Comparison of ENCODE assay signal across 1 cellular context in the genomic region with DNA sequence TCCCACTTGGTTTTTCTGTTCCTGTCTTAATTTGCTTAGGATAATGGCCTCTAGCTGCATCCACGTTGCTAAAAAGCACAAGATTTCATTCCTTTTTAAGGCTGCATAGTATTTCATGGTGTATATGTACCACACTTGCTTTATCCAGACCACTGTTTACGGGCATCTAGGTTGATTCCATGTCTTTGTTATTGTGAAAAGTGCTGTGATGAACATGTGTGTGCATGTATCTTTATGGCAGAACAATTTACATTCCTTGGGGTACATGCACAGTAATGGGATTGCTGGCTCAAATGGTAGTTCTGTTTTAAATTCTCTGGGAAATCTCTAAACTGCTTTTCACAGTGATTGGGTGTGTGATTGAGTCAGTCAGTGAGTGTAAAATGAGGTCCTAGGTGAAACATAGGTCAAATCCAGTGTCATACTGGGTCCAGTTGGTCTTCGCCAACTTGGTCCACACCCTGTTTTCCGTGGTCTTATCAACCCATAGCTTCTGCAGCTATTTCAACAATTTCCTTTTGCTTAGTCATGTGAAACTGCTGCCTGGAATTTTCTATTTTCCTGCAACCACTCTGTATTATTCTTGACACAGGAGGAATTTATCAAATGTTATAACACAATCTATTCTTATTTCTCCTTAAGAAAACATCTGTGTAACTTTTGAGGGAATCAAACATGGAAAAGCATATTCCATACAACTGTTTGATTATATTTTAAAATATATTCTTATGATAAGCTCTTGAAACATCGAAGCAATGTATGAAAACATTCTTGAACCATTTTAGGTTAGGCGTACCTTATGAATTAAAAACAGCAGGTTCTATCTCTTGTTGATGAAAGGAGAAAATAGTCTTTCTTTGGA.
A peak's percentile ranks its signal among the peaks of the same experiment; 100 is the strongest.
TF ChIP-seq lines count a peak whose summit lies in the region.

No MANE protein-coding gene starts in this region.

TF ChIP-seq in K562, 482 proteins besides CTCF, POLR2A, EP300 and RAD21 (continued from another document and continues in another):
- TF ChIP-seq CAMTA2 (CRISPR knock-in tag; conservative IDR thresholded peaks at IDR 0.05) (no peak), ZNF655 (CRISPR knock-in tag; IDR thresholded peaks at IDR 0.05) (no peak), ILF3 (IDR thresholded peaks at IDR 0.05; ENCODE audit: borderline replicate concordance) (no peak), NRF1 (conservative IDR thresholded peaks at IDR 0.05 in 1 of 2, IDR thresholded peaks at IDR 0.05 in 1 of 2) (no peak; a peak in 1 of 4 replicates), FOSL1 (tag; conservative IDR thresholded peaks at IDR 0.05) (peak; percentile 94), ZNF699 (CRISPR knock-in tag; IDR thresholded peaks at IDR 0.05; ENCODE audit: insufficient replicate concordance) (no peak), NFIX (CRISPR knock-in tag; IDR thresholded peaks at IDR 0.05; ENCODE audit: low read depth) (no peak), SMAD2 (IDR thresholded peaks at IDR 0.05; ENCODE audit: low read depth, low read length) (no peak), ZNF174 (CRISPR knock-in tag; IDR thresholded peaks at IDR 0.05) (no peak), POLR2AphosphoS5 (IDR thresholded peaks at IDR 0.05; ENCODE audit: control insufficient read depth, insufficient read depth, low read depth, low read length) (peak; percentile 49; the same call in 1 of the 2 replicates), ZNF354B (CRISPR knock-in tag; IDR thresholded peaks at IDR 0.05) (no peak), ZFP36 (IDR thresholded peaks at IDR 0.05; ENCODE audit: low read depth, low read length, partially characterized antibody) (peak; percentile 28), BCL6 (CRISPR knock-in tag; IDR thresholded peaks at IDR 0.05) (no peak), FOXP1 (CRISPR knock-in tag; IDR thresholded peaks at IDR 0.05) (no peak), SRSF9 (IDR thresholded peaks at IDR 0.05; ENCODE audit: borderline replicate concordance, low read depth, low read length) (no peak), TCF7L2 (IDR thresholded peaks at IDR 0.05; ENCODE audit: low read depth, low read length) (no peak), TOE1 (IDR thresholded peaks at IDR 0.05; ENCODE audit: borderline replicate concordance) (no peak), TOE1 (CRISPR knock-in tag; IDR thresholded peaks at IDR 0.05; ENCODE audit: borderline replicate concordance, low read depth) (no peak), KLF16 (IDR thresholded peaks at IDR 0.05) (peak; percentile 86), GTF2E2 (tag; IDR thresholded peaks at IDR 0.05) (no peak), E2F3 (CRISPR knock-in tag; IDR thresholded peaks at IDR 0.05) (no peak), NCOA4 (IDR thresholded peaks at IDR 0.05; ENCODE audit: partially characterized antibody) (no peak), STAT5B (CRISPR knock-in tag; IDR thresholded peaks at IDR 0.05) (no peak), ZNF695 (CRISPR knock-in tag; IDR thresholded peaks at IDR 0.05) (no peak), NONO (IDR thresholded peaks at IDR 0.05; ENCODE audit: low read depth in 2 of 2, low read length in 1 of 2) (no peak), KLF6 (CRISPR knock-in tag; IDR thresholded peaks at IDR 0.05; ENCODE audit: borderline replicate concordance) (peak; percentile 20; the same call in 1 of the 2 replicates), STAG1 (CRISPR knock-in tag; IDR thresholded peaks at IDR 0.05; ENCODE audit: borderline replicate concordance) (no peak), NCOA1 (IDR thresholded peaks at IDR 0.05; ENCODE audit: low read depth) (peak; percentile 81), HMGXB4 (CRISPR knock-in tag; IDR thresholded peaks at IDR 0.05) (no peak), MBD2 (IDR thresholded peaks at IDR 0.05; ENCODE audit: borderline replicate concordance, low read depth) (peak; percentile 78; the same call in 1 of the 2 replicates), BCLAF1 (IDR thresholded peaks at IDR 0.05; ENCODE audit: borderline replicate concordance in 1 of 2, control insufficient read depth in 1 of 2, low read depth in 2 of 2, low read length in 1 of 2) (no peak), RCOR1 (IDR thresholded peaks at IDR 0.05; ENCODE audit: borderline replicate concordance in 1 of 2, low read depth in 2 of 2, low read length in 2 of 2) (peak; percentile 99 to 100), TAF9B (IDR thresholded peaks at IDR 0.05; ENCODE audit: partially characterized antibody) (peak; percentile 20), YY1 (IDR thresholded peaks at IDR 0.05; ENCODE audit: borderline replicate concordance in 1 of 3, control insufficient read depth in 1 of 3, extremely low read depth in 1 of 3, insufficient read depth in 3 of 3, insufficient read length in 1 of 3, insufficient replicate concordance in 2 of 3, low read depth in 1 of 3, low read length in 2 of 3) (no peak), ZNF140 (CRISPR knock-in tag; IDR thresholded peaks at IDR 0.05) (no peak), ZNF696 (CRISPR knock-in tag; conservative IDR thresholded peaks at IDR 0.05) (no peak), KHSRP (IDR thresholded peaks at IDR 0.05) (no peak), CREB3 (tag; conservative IDR thresholded peaks at IDR 0.05; ENCODE audit: low read depth) (peak; percentile 71; the same call in 1 of the 2 replicates), ATF1 (CRISPR knock-in tag; IDR thresholded peaks at IDR 0.05) (no peak), ATF1 (tag; IDR thresholded peaks at IDR 0.05) (peak; percentile 78), ZBTB17 (CRISPR knock-in tag; IDR thresholded peaks at IDR 0.05) (no peak), ZNF24 (IDR thresholded peaks at IDR 0.05) (peak; percentile 48), ZNF551 (CRISPR knock-in tag; IDR thresholded peaks at IDR 0.05) (no peak), TEAD2 (tag; IDR thresholded peaks at IDR 0.05) (peak; percentile 87), SMAD3 (CRISPR knock-in tag; conservative IDR thresholded peaks at IDR 0.05) (peak; percentile 69; the same call in 1 of the 2 replicates), HSF4 (CRISPR knock-in tag; IDR thresholded peaks at IDR 0.05; ENCODE audit: borderline replicate concordance) (no peak), YBX1 (IDR thresholded peaks at IDR 0.05) (no peak), MED1 (CRISPR knock-in tag; IDR thresholded peaks at IDR 0.05; ENCODE audit: borderline replicate concordance) (no peak), ILK (tag; IDR thresholded peaks at IDR 0.05; ENCODE audit: borderline replicate concordance, low read depth) (0 out of 2 replicates have a peak, but pooled peaks have one; percentile 43), MCM3 (IDR thresholded peaks at IDR 0.05) (no peak), NR2C1 (IDR thresholded peaks at IDR 0.05) (peak; percentile 19; the same call in 1 of the 2 replicates), NR2C1 (tag; IDR thresholded peaks at IDR 0.05) (peak; percentile 55), POLR2AphosphoS2 (IDR thresholded peaks at IDR 0.05; ENCODE audit: low read length) (no peak), E2F6 (IDR thresholded peaks at IDR 0.05; ENCODE audit: borderline replicate concordance in 1 of 2, extremely low read depth in 1 of 2, insufficient read depth in 1 of 2, insufficient read length in 1 of 2, low read depth in 1 of 2, low read length in 1 of 2, poor library complexity in 1 of 2, severe bottlenecking in 1 of 2) (no peak)
- TF ChIP-seq, protein P1, sequence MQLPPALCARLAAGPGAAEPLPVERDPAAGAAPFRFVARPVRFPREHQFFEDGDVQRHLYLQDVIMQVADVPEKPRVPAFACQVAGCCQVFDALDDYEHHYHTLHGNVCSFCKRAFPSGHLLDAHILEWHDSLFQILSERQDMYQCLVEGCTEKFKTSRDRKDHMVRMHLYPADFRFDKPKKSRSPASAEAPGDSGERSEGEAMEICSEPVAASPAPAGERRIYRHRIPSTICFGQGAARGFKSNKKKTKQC (CRISPR knock-in tag; IDR thresholded peaks at IDR 0.05) = no peak
- TF ChIP-seq, protein P2, sequence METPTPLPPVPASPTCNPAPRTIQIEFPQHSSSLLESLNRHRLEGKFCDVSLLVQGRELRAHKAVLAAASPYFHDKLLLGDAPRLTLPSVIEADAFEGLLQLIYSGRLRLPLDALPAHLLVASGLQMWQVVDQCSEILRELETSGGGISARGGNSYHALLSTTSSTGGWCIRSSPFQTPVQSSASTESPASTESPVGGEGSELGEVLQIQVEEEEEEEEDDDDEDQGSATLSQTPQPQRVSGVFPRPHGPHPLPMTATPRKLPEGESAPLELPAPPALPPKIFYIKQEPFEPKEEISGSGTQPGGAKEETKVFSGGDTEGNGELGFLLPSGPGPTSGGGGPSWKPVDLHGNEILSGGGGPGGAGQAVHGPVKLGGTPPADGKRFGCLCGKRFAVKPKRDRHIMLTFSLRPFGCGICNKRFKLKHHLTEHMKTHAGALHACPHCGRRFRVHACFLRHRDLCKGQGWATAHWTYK (CRISPR knock-in tag; IDR thresholded peaks at IDR 0.05) = peak; percentile 71; the same call in 1 of the 2 replicates
- TF ChIP-seq, protein P3, sequence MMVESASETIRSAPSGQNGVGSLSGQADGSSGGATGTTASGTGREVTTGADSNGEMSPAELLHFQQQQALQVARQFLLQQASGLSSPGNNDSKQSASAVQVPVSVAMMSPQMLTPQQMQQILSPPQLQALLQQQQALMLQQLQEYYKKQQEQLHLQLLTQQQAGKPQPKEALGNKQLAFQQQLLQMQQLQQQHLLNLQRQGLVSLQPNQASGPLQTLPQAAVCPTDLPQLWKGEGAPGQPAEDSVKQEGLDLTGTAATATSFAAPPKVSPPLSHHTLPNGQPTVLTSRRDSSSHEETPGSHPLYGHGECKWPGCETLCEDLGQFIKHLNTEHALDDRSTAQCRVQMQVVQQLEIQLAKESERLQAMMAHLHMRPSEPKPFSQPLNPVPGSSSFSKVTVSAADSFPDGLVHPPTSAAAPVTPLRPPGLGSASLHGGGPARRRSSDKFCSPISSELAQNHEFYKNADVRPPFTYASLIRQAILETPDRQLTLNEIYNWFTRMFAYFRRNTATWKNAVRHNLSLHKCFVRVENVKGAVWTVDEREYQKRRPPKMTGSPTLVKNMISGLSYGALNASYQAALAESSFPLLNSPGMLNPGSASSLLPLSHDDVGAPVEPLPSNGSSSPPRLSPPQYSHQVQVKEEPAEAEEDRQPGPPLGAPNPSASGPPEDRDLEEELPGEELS (CRISPR knock-in tag; IDR thresholded peaks at IDR 0.05; ENCODE audit: borderline replicate concordance) = no peak
- TF ChIP-seq, protein P4, sequence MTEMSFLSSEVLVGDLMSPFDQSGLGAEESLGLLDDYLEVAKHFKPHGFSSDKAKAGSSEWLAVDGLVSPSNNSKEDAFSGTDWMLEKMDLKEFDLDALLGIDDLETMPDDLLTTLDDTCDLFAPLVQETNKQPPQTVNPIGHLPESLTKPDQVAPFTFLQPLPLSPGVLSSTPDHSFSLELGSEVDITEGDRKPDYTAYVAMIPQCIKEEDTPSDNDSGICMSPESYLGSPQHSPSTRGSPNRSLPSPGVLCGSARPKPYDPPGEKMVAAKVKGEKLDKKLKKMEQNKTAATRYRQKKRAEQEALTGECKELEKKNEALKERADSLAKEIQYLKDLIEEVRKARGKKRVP (CRISPR knock-in tag; IDR thresholded peaks at IDR 0.05) = 0 out of 2 replicates have a peak, but pooled peaks have one; percentile 54
